20 cellular contexts compared by ENCODE assay signal in genomic region chr1:48810740-48811139, GRCh38.
"Had no signal": no experiment of that assay in that cellular context is flagged by ENCODE, and none has a peak within 500 bp of the region (broad histone marks: within the 10 kb centered on the region; RNA-seq: fewer than 3 reads in every experiment).

No MANE protein-coding gene starts in this region.

- H3K27ac Mint-ChIP-seq: activated CD4-positive, alpha-beta memory T cell treated with anti-CD3 and anti-CD28 coated beads, Interleukin-2, amount 10 ng/mL, durations not matched to agents 7 days and 5 days; activated naive CD4-positive, alpha-beta T cell treated with anti-CD3 and anti-CD28 coated beads, Interleukin-2, amount 50 U/mL, for 24 hours; activated T-cell treated with anti-CD3 and anti-CD28 coated beads, Interleukin-2, amount 50 U/mL, for 24 hours; immature natural killer cell; mesothelial cell of epicardium; WTC11 had no signal

- DNase-seq: activated CD4-positive, alpha-beta memory T cell treated with anti-CD3 and anti-CD28 coated beads, Interleukin-2, amount 10 ng/mL, durations not matched to agents 7 days and 5 days; activated CD4-positive, alpha-beta T cell treated with anti-CD3 and anti-CD28 coated beads for 4 hours; activated effector memory CD4-positive, alpha-beta T cell treated with anti-CD3 and anti-CD28 coated beads, Interleukin-2, amount 50 U/mL, for 16 hours; activated T-cell treated with anti-CD3 and anti-CD28 coated beads, Interleukin-2, amount 50 U/mL, for 24 hours; caudate nucleus; foreskin melanocyte; head of caudate nucleus; immature natural killer cell; psoas muscle; sigmoid colon; spleen; stomach; upper lobe of right lung had no signal

- ATAC-seq: psoas muscle, upper lobe of right lung, WTC11 had no signal

- H3K4me3 Mint-ChIP-seq: activated CD4-positive, alpha-beta memory T cell treated with anti-CD3 and anti-CD28 coated beads, Interleukin-2, amount 10 ng/mL, durations not matched to agents 7 days and 5 days; activated naive CD4-positive, alpha-beta T cell treated with anti-CD3 and anti-CD28 coated beads, Interleukin-2, amount 50 U/mL, for 24 hours; activated T-cell treated with anti-CD3 and anti-CD28 coated beads, Interleukin-2, amount 50 U/mL, for 24 hours; immature natural killer cell; mesothelial cell of epicardium; neural crest cell; WTC11 had no signal

- H3K27me3 ChIP-seq: esophagus muscularis mucosa, sigmoid colon, spleen, stomach, upper lobe of right lung had no signal

- H3K36me3 Mint-ChIP-seq: activated naive CD4-positive, alpha-beta T cell treated with anti-CD3 and anti-CD28 coated beads, Interleukin-2, amount 50 U/mL, for 24 hours; immature natural killer cell; mesothelial cell of epicardium; WTC11 had no signal

- H3K27me3 Mint-ChIP-seq: activated CD4-positive, alpha-beta memory T cell treated with anti-CD3 and anti-CD28 coated beads, Interleukin-2, amount 10 ng/mL, durations not matched to agents 7 days and 5 days; activated naive CD4-positive, alpha-beta T cell treated with anti-CD3 and anti-CD28 coated beads, Interleukin-2, amount 50 U/mL, for 24 hours had no signal

- H3K9me3 Mint-ChIP-seq: activated CD4-positive, alpha-beta memory T cell treated with anti-CD3 and anti-CD28 coated beads, Interleukin-2, amount 10 ng/mL, durations not matched to agents 7 days and 5 days; activated naive CD4-positive, alpha-beta T cell treated with anti-CD3 and anti-CD28 coated beads, Interleukin-2, amount 50 U/mL, for 24 hours; activated T-cell treated with anti-CD3 and anti-CD28 coated beads, Interleukin-2, amount 50 U/mL, for 24 hours; immature natural killer cell; mesothelial cell of epicardium had no signal

- H3K4me1 Mint-ChIP-seq: activated CD4-positive, alpha-beta memory T cell treated with anti-CD3 and anti-CD28 coated beads, Interleukin-2, amount 10 ng/mL, durations not matched to agents 7 days and 5 days; activated naive CD4-positive, alpha-beta T cell treated with anti-CD3 and anti-CD28 coated beads, Interleukin-2, amount 50 U/mL, for 24 hours; immature natural killer cell; mesothelial cell of epicardium had no signal

- H3K4me3 ChIP-seq: esophagus muscularis mucosa, lung, psoas muscle, sigmoid colon, spleen, stomach, thoracic aorta, upper lobe of right lung had no signal

- H3K27ac ChIP-seq: esophagus muscularis mucosa, psoas muscle, spleen, stomach, thoracic aorta, upper lobe of right lung had no signal
